In genomic region chr21:32726742-32727477, GRCh38 we compare ENCODE assay signal across 8 cellular contexts.
DNase-seq lines count a peak whose midpoint lies in the region; ATAC-seq lines count a peak whose summit lies in the region.

No MANE protein-coding gene starts in this region.

- H3K36me3 Mint-ChIP-seq in stimulated activated memory B cell treated with anti-CD40 and anti-IgM and Interleukin-4, amounts not matched to agents 10 μg/mL and 1 μg/mL and 100 μg/mL, for 72 hours = peaks cover 7% of the 10 kb centered on the region

- peak overlapping the region; percentile 60 for H3K27ac Mint-ChIP-seq in stimulated activated memory B cell treated with anti-CD40 and anti-IgM and Interleukin-4, amounts not matched to agents 10 μg/mL and 1 μg/mL and 100 μg/mL, for 72 hours

- H3K4me1 Mint-ChIP-seq in stimulated activated memory B cell treated with anti-CD40 and anti-IgM and Interleukin-4, amounts not matched to agents 10 μg/mL and 1 μg/mL and 100 μg/mL, for 72 hours = peaks cover 12% of the 10 kb centered on the region

- H3K27ac ChIP-seq in HUES48 (ENCODE audit: low read depth, low read length) (peak overlapping the region; percentile 55), layer of hippocampus (ENCODE audit: low read depth, low read length) (peak overlapping the region; percentile 86)

- no peak for ATAC-seq in stimulated activated memory B cell treated with anti-CD40 and anti-IgM and Interleukin-4, amounts not matched to agents 10 μg/mL and 1 μg/mL and 100 μg/mL, for 72 hours
- no peak for ATAC-seq in HG02870 (IDR thresholded peaks at IDR 0.05; ENCODE audit: unreplicated experiment)

- H3K9ac ChIP-seq in HUES48 (ENCODE audit: low read depth, low read length) = no peak overlapping the region

- H3K4me3 ChIP-seq in HUES48 (ENCODE audit: low read depth, low read length) = peak overlapping the region; percentile 87

- no peaks in the 10 kb centered on the region for H3K9me3 ChIP-seq in HUES48 (ENCODE audit: control insufficient read depth, insufficient read depth, low read length)

- DNase-seq in EH (ENCODE audit: low read depth) (peak; percentile 42), SKM-1 treated with dmso at 0.1 percent for 144 hours (lab: John Stamatoyannopoulos, UW; ENCODE audit: unreplicated experiment) (peak; percentile 68), cerebellar cortex (ENCODE audit: low spot score) (peak; percentile 42), T-helper 9 cell (no peak)

- H3K36me3 ChIP-seq in HUES48 (ENCODE audit: control insufficient read depth, insufficient read depth, low read length) = no peaks in the 10 kb centered on the region

- peak overlapping the region; percentile 99 for H3K4me3 Mint-ChIP-seq in stimulated activated memory B cell treated with anti-CD40 and anti-IgM and Interleukin-4, amounts not matched to agents 10 μg/mL and 1 μg/mL and 100 μg/mL, for 72 hours

- H3K27me3 ChIP-seq in HUES48 (ENCODE audit: control insufficient read depth, insufficient read depth, low read length) (no peaks in the 10 kb centered on the region), layer of hippocampus (ENCODE audit: control insufficient read depth, insufficient read depth, low read length) (no peaks in the 10 kb centered on the region)

- peaks cover 9% of the 10 kb centered on the region; the same call in 1 of the 2 replicates for H3K4me1 ChIP-seq in HUES48 (ENCODE audit: control insufficient read depth, insufficient read depth, low read length)

- H3K9me3 Mint-ChIP-seq in stimulated activated memory B cell treated with anti-CD40 and anti-IgM and Interleukin-4, amounts not matched to agents 10 μg/mL and 1 μg/mL and 100 μg/mL, for 72 hours = no peaks in the 10 kb centered on the region

- H3K27me3 Mint-ChIP-seq in stimulated activated memory B cell treated with anti-CD40 and anti-IgM and Interleukin-4, amounts not matched to agents 10 μg/mL and 1 μg/mL and 100 μg/mL, for 72 hours = no peaks in the 10 kb centered on the region
